ENCODE assay signal across 2 cellular contexts in genomic region chr2:39338502-39338901, GRCh38.
TF ChIP-seq lines count a peak whose summit lies in the region.

No MANE protein-coding gene starts in this region.

TF ChIP-seq in GM23338, 12 proteins besides CTCF, POLR2A, EP300 and RAD21 (continued from another document):
- TF ChIP-seq, protein P1, sequence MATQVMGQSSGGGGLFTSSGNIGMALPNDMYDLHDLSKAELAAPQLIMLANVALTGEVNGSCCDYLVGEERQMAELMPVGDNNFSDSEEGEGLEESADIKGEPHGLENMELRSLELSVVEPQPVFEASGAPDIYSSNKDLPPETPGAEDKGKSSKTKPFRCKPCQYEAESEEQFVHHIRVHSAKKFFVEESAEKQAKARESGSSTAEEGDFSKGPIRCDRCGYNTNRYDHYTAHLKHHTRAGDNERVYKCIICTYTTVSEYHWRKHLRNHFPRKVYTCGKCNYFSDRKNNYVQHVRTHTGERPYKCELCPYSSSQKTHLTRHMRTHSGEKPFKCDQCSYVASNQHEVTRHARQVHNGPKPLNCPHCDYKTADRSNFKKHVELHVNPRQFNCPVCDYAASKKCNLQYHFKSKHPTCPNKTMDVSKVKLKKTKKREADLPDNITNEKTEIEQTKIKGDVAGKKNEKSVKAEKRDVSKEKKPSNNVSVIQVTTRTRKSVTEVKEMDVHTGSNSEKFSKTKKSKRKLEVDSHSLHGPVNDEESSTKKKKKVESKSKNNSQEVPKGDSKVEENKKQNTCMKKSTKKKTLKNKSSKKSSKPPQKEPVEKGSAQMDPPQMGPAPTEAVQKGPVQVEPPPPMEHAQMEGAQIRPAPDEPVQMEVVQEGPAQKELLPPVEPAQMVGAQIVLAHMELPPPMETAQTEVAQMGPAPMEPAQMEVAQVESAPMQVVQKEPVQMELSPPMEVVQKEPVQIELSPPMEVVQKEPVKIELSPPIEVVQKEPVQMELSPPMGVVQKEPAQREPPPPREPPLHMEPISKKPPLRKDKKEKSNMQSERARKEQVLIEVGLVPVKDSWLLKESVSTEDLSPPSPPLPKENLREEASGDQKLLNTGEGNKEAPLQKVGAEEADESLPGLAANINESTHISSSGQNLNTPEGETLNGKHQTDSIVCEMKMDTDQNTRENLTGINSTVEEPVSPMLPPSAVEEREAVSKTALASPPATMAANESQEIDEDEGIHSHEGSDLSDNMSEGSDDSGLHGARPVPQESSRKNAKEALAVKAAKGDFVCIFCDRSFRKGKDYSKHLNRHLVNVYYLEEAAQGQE (IDR thresholded peaks at IDR 0.05; ENCODE audit: unreplicated experiment): no peak
- TF ChIP-seq ZNF331 (CRISPR knock-in tag; IDR thresholded peaks at IDR 0.05; ENCODE audit: low read depth) (no peak), ZNF114 (CRISPR knock-in tag; IDR thresholded peaks at IDR 0.05) (no peak), POLR2AphosphoS5 (IDR thresholded peaks at IDR 0.05; ENCODE audit: low read depth) (no peak), JUNB (IDR thresholded peaks at IDR 0.05; ENCODE audit: unreplicated experiment) (no peak), EZH2 (IDR thresholded peaks at IDR 0.05; ENCODE audit: low read depth, unreplicated experiment) (no peak), STAT1 (IDR thresholded peaks at IDR 0.05; ENCODE audit: unreplicated experiment) (no peak), EZH2phosphoT487 (IDR thresholded peaks at IDR 0.05; ENCODE audit: unreplicated experiment) (no peak)
- TF ChIP-seq, protein P2, sequence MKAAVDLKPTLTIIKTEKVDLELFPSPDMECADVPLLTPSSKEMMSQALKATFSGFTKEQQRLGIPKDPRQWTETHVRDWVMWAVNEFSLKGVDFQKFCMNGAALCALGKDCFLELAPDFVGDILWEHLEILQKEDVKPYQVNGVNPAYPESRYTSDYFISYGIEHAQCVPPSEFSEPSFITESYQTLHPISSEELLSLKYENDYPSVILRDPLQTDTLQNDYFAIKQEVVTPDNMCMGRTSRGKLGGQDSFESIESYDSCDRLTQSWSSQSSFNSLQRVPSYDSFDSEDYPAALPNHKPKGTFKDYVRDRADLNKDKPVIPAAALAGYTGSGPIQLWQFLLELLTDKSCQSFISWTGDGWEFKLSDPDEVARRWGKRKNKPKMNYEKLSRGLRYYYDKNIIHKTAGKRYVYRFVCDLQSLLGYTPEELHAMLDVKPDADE (IDR thresholded peaks at IDR 0.05): no peak
- TF ChIP-seq, protein P3, sequence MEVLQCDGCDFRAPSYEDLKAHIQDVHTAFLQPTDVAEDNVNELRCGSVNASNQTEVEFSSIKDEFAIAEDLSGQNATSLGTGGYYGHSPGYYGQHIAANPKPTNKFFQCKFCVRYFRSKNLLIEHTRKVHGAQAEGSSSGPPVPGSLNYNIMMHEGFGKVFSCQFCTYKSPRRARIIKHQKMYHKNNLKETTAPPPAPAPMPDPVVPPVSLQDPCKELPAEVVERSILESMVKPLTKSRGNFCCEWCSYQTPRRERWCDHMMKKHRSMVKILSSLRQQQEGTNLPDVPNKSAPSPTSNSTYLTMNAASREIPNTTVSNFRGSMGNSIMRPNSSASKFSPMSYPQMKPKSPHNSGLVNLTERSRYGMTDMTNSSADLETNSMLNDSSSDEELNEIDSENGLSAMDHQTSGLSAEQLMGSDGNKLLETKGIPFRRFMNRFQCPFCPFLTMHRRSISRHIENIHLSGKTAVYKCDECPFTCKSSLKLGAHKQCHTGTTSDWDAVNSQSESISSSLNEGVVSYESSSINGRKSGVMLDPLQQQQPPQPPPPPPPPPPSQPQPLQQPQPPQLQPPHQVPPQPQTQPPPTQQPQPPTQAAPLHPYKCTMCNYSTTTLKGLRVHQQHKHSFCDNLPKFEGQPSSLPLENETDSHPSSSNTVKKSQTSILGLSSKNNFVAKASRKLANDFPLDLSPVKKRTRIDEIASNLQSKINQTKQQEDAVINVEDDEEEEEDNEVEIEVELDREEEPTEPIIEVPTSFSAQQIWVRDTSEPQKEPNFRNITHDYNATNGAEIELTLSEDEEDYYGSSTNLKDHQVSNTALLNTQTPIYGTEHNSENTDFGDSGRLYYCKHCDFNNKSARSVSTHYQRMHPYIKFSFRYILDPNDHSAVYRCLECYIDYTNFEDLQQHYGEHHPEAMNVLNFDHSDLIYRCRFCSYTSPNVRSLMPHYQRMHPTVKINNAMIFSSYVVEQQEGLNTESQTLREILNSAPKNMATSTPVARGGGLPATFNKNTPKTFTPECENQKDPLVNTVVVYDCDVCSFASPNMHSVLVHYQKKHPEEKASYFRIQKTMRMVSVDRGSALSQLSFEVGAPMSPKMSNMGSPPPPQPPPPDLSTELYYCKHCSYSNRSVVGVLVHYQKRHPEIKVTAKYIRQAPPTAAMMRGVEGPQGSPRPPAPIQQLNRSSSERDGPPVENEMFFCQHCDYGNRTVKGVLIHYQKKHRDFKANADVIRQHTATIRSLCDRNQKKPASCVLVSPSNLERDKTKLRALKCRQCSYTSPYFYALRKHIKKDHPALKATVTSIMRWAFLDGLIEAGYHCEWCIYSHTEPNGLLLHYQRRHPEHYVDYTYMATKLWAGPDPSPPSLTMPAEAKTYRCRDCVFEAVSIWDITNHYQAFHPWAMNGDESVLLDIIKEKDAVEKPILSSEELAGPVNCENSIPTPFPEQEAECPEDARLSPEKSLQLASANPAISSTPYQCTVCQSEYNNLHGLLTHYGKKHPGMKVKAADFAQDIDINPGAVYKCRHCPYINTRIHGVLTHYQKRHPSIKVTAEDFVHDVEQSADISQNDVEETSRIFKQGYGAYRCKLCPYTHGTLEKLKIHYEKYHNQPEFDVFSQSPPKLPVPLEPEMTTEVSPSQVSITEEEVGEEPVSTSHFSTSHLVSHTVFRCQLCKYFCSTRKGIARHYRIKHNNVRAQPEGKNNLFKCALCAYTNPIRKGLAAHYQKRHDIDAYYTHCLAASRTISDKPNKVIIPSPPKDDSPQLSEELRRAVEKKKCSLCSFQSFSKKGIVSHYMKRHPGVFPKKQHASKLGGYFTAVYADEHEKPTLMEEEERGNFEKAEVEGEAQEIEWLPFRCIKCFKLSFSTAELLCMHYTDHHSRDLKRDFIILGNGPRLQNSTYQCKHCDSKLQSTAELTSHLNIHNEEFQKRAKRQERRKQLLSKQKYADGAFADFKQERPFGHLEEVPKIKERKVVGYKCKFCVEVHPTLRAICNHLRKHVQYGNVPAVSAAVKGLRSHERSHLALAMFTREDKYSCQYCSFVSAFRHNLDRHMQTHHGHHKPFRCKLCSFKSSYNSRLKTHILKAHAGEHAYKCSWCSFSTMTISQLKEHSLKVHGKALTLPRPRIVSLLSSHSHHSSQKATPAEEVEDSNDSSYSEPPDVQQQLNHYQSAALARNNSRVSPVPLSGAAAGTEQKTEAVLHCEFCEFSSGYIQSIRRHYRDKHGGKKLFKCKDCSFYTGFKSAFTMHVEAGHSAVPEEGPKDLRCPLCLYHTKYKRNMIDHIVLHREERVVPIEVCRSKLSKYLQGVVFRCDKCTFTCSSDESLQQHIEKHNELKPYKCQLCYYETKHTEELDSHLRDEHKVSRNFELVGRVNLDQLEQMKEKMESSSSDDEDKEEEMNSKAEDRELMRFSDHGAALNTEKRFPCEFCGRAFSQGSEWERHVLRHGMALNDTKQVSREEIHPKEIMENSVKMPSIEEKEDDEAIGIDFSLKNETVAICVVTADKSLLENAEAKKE (CRISPR knock-in tag; IDR thresholded peaks at IDR 0.05): no peak

TF ChIP-seq in K562, 482 proteins besides CTCF, POLR2A, EP300 and RAD21 (continued from another document):
- TF ChIP-seq ZNF263 (CRISPR knock-in tag; IDR thresholded peaks at IDR 0.05; ENCODE audit: borderline replicate concordance) (peak; percentile 73; the same call in 1 of the 2 replicates), NCOR1 (IDR thresholded peaks at IDR 0.05) (peak; percentile 37; the same call in 1 of the 2 replicates), CHAMP1 (IDR thresholded peaks at IDR 0.05) (0 out of 2 replicates have a peak, but pooled peaks have one; percentile 25), SIN3B (IDR thresholded peaks at IDR 0.05; ENCODE audit: low read depth) (0 out of 2 replicates have a peak, but pooled peaks have one; percentile 19), KAT8 (IDR thresholded peaks at IDR 0.05; ENCODE audit: low read depth) (no peak), EP400 (IDR thresholded peaks at IDR 0.05) (peak; percentile 21; the same call in 1 of the 2 replicates), SMARCC2 (IDR thresholded peaks at IDR 0.05; ENCODE audit: low read depth) (0 out of 2 replicates have a peak, but pooled peaks have one; percentile 21), CBFA2T3 (IDR thresholded peaks at IDR 0.05) (peak; percentile 81), TCF3 (CRISPR knock-in tag; IDR thresholded peaks at IDR 0.05) (peak; percentile 67), DPF2 (IDR thresholded peaks at IDR 0.05) (peak; percentile 80), KLF16 (IDR thresholded peaks at IDR 0.05) (no peak)
- TF ChIP-seq, protein P4, sequence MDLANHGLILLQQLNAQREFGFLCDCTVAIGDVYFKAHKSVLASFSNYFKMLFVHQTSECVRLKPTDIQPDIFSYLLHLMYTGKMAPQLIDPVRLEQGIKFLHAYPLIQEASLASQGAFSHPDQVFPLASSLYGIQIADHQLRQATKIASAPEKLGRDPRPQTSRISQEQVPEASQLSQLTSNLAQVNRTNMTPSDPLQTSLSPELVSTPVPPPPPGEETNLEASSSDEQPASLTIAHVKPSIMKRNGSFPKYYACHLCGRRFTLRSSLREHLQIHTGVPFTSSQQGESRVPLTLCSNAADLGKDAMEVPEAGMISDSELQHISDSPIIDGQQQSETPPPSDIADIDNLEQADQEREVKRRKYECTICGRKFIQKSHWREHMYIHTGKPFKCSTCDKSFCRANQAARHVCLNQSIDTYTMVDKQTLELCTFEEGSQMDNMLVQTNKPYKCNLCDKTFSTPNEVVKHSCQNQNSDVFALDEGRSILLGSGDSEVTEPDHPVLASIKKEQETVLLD (IDR thresholded peaks at IDR 0.05): no peak
